ENCODE assay signal across 34 cellular contexts in the genomic region with DNA sequence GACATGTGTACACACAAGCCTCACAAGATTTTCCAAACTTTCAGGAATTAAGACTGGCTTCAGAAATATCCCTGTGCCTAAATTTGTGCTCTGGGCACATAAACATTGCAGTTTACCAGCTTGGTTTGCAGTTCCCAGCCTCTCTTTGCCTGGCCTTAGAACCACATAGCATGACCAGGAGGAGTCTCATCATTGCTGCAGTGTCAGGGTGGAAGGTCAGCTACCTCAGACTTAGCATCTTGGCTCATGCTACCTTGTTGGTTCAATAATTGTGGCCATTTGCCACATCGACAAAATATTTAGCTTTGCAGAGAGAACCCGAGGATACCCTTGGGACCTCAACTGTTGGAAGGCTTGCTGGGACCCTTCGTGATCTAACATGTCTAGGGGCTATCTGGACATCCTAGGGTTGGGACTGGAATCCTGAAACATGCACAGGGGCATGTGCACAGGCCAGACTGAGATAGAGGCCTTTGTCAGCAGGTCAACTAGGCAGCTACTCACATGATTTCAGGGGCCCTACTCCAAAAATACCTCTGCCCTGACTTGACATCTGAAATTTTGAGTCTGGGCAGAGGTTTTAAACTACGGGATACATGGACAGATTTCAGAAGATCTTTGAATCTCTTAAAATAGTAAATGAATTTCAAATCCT. TPM values are rescaled to one million over a fixed set of nuclear protein-coding genes. Genes with fewer than 3 reads are reported as not detected.
"Had no signal": no experiment of that assay in that cellular context is flagged by ENCODE, and none has a peak within 500 bp of the region (broad histone marks: within the 10 kb centered on the region; RNA-seq: fewer than 3 reads in every experiment).

No MANE protein-coding gene starts in this region.

- H3K9ac ChIP-seq: parathyroid adenoma had no signal

- H3K4me3 Mint-ChIP-seq: naive thymus-derived CD4-positive, alpha-beta T cell; natural killer cell; nephron; stimulated activated effector memory CD8-positive, alpha-beta T cell treated with anti-CD3 and anti-CD28 coated beads, Interleukin-12 subunit alpha, Interleukin-12 subunit beta, amount 100 ng/mL, for 72 hours; stimulated activated naive B cell treated with anti-CD40 and anti-IgM and Interleukin-4, amounts not matched to agents 10 μg/mL and 1 μg/mL and 100 μg/mL, for 72 hours; stimulated activated naive CD8-positive, alpha-beta T cell treated with anti-CD3 and anti-CD28 coated beads, Interleukin-15, Interleukin-2, amounts not matched to agents 100 ng/mL and 50 ng/mL, for 24 hours had no signal

- H3K27ac Mint-ChIP-seq: naive thymus-derived CD4-positive, alpha-beta T cell; natural killer cell; nephron; progenitor cell of endocrine pancreas; stimulated activated effector memory CD8-positive, alpha-beta T cell treated with anti-CD3 and anti-CD28 coated beads, Interleukin-12 subunit alpha, Interleukin-12 subunit beta, amount 100 ng/mL, for 72 hours; stimulated activated naive B cell treated with anti-CD40 and anti-IgM and Interleukin-4, amounts not matched to agents 10 μg/mL and 1 μg/mL and 100 μg/mL, for 72 hours; stimulated activated naive CD8-positive, alpha-beta T cell treated with anti-CD3 and anti-CD28 coated beads, Interleukin-15, Interleukin-2, amounts not matched to agents 100 ng/mL and 50 ng/mL, for 24 hours had no signal

- H3K27me3 ChIP-seq: ovary, thyroid gland, upper lobe of left lung, vagina had no signal

- H3K36me3 Mint-ChIP-seq: naive thymus-derived CD4-positive, alpha-beta T cell; natural killer cell; stimulated activated effector memory CD8-positive, alpha-beta T cell treated with anti-CD3 and anti-CD28 coated beads, Interleukin-12 subunit alpha, Interleukin-12 subunit beta, amount 100 ng/mL, for 72 hours; stimulated activated naive B cell treated with anti-CD40 and anti-IgM and Interleukin-4, amounts not matched to agents 10 μg/mL and 1 μg/mL and 100 μg/mL, for 72 hours had no signal

- H3K27ac ChIP-seq: ovary, parathyroid adenoma, psoas muscle, skin epidermis, spleen, stomach, thoracic aorta, thyroid gland, tibial nerve, upper lobe of left lung, vagina had no signal

- H3K4me1 Mint-ChIP-seq: natural killer cell; stimulated activated effector memory CD8-positive, alpha-beta T cell treated with anti-CD3 and anti-CD28 coated beads, Interleukin-12 subunit alpha, Interleukin-12 subunit beta, amount 100 ng/mL, for 72 hours; stimulated activated naive B cell treated with anti-CD40 and anti-IgM and Interleukin-4, amounts not matched to agents 10 μg/mL and 1 μg/mL and 100 μg/mL, for 72 hours had no signal

- FAIRE-seq: urothelium cell line had no signal

- ATAC-seq: naive thymus-derived CD4-positive, alpha-beta T cell; natural killer cell; psoas muscle; right cardiac atrium; sciatic nerve; stimulated activated effector memory CD8-positive, alpha-beta T cell treated with anti-CD3 and anti-CD28 coated beads, Interleukin-12 subunit alpha, Interleukin-12 subunit beta, amount 100 ng/mL, for 72 hours; stimulated activated naive B cell treated with anti-CD40 and anti-IgM and Interleukin-4, amounts not matched to agents 10 μg/mL and 1 μg/mL and 100 μg/mL, for 72 hours had no signal

- H3K9me3 Mint-ChIP-seq: stimulated activated effector memory CD8-positive, alpha-beta T cell treated with anti-CD3 and anti-CD28 coated beads, Interleukin-12 subunit alpha, Interleukin-12 subunit beta, amount 100 ng/mL, for 72 hours; stimulated activated naive CD8-positive, alpha-beta T cell treated with anti-CD3 and anti-CD28 coated beads, Interleukin-15, Interleukin-2, amounts not matched to agents 100 ng/mL and 50 ng/mL, for 24 hours had no signal

- H3K27me3 Mint-ChIP-seq: progenitor cell of endocrine pancreas had no signal

- H2AFZ ChIP-seq: parathyroid adenoma had no signal

- H3K79me2 ChIP-seq: parathyroid adenoma had no signal

- H3K9me3 ChIP-seq: ovary, psoas muscle, spleen, stomach, thoracic aorta, thyroid gland, tibial nerve, upper lobe of left lung, vagina had no signal

- DNase-seq: naive thymus-derived CD4-positive, alpha-beta T cell; natural killer cell; occipital lobe; ovary; posterior cingulate gyrus; psoas muscle; right cardiac atrium; spleen; stimulated activated CD4-positive, alpha-beta T cell treated with anti-CD3 and anti-CD28 coated beads, Interleukin-12 subunit alpha, Interleukin-12 subunit beta, amount 100 ng/mL, for 4 hours; stimulated activated CD4-positive, alpha-beta T cell treated with anti-CD3 and anti-CD28 coated beads, Interleukin-1b, Interleukin-23, amount 100 ng/mL, for 48 hours; stimulated activated CD4-positive, alpha-beta T cell treated with anti-CD3 and anti-CD28 coated beads, Interleukin-4, amount 100 ng/mL, for 1 hour; stimulated activated naive B cell treated with anti-CD40 and anti-IgM and Interleukin-4, amounts not matched to agents 10 μg/mL and 1 μg/mL and 100 μg/mL, for 72 hours; stimulated activated naive CD4-positive, alpha-beta T cell treated with Interleukin-2 at 50 U/mL for 16 hours; stomach; thyroid gland; trophoblast cell; upper lobe of left lung had no signal

- H3K4me2 ChIP-seq: smooth muscle cell had no signal

- H3K4me1 ChIP-seq: parathyroid adenoma, psoas muscle, spleen, stomach, thyroid gland, tibial nerve, upper lobe of left lung, vagina had no signal

- H3K4me3 ChIP-seq: ovary, psoas muscle, skin epidermis, smooth muscle cell, spleen, stomach, thoracic aorta, thyroid gland, tibial nerve, upper lobe of left lung, vagina had no signal

- H3K36me3 ChIP-seq: ovary, spleen, stomach, thoracic aorta, thyroid gland, tibial nerve, upper lobe of left lung, vagina had no signal

RNA-seq across cellular contexts. Expression of gene SUPT20HL2, which starts 8.0 kb away (rescaled TPM):
- total RNA-seq: naive thymus-derived CD4-positive, alpha-beta T cell; natural killer cell; occipital lobe; osteoblast; progenitor cell of endocrine pancreas; psoas muscle; renal cortical epithelial cell; right cardiac atrium; sciatic nerve; spleen; stomach; subcutaneous adipose tissue; temporal lobe; thoracic aorta; thyroid gland; tibial nerve; upper lobe of left lung; vagina had no signal
- polyA plus RNA-seq: naive thymus-derived CD4-positive, alpha-beta T cell; neural cell; psoas muscle; right cardiac atrium; smooth muscle cell; spleen; stomach had no signal

RNA-seq across cellular contexts. Expression of gene SUPT20HL1, which starts 38.6 kb away (rescaled TPM):
- total RNA-seq: naive thymus-derived CD4-positive, alpha-beta T cell; natural killer cell; occipital lobe; osteoblast; progenitor cell of endocrine pancreas; psoas muscle; renal cortical epithelial cell; right cardiac atrium; sciatic nerve; smooth muscle cell; spleen; stomach; subcutaneous adipose tissue; temporal lobe; thoracic aorta; thyroid gland; upper lobe of left lung; vagina had no signal
- polyA plus RNA-seq: naive thymus-derived CD4-positive, alpha-beta T cell; neural cell; psoas muscle; right cardiac atrium; smooth muscle cell; spleen; stomach had no signal
